Comparison of ENCODE assay signal across 2 cellular contexts in the genomic region with DNA sequence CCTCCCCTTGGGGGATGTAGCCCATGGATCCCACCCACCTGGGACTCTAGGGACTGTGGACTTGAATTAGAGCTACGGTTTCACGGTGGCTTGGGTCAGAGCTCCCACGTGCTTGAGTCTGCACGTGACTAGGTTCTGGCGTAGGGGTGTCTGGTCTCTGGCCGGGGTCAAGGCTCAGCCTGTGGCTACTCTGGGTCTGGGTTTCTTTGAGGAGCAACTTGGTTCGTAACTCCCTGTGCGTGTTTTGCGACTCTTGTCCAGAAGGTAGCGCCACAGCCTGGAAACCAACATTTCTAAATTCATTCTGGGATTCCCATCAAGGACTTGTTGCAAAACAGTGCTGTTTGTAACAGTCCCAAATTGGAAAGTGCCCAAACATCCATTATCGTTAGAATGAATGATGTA.
TF ChIP-seq lines count a peak whose summit lies in the region.

No MANE protein-coding gene starts in this region.

TF ChIP-seq in GM12878, 131 proteins besides CTCF, POLR2A, EP300 and RAD21:
- TF ChIP-seq SMC3 (IDR thresholded peaks at IDR 0.05; ENCODE audit: borderline replicate concordance, low read length) = no peak
- peak; percentile 40 to 69; a peak in 3 of 4 replicates for TF ChIP-seq BHLHE40 (IDR thresholded peaks at IDR 0.05; ENCODE audit: borderline replicate concordance in 1 of 2, low read depth in 2 of 2, low read length in 1 of 2)
- TF ChIP-seq, protein P1, sequence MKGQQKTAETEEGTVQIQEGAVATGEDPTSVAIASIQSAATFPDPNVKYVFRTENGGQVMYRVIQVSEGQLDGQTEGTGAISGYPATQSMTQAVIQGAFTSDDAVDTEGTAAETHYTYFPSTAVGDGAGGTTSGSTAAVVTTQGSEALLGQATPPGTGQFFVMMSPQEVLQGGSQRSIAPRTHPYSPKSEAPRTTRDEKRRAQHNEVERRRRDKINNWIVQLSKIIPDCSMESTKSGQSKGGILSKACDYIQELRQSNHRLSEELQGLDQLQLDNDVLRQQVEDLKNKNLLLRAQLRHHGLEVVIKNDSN (IDR thresholded peaks at IDR 0.05; ENCODE audit: borderline replicate concordance, extremely low read length, insufficient read depth, low read depth, low read length) = peak; percentile 39

TF ChIP-seq in SK-N-SH, 30 proteins besides CTCF, POLR2A, EP300 and RAD21:
- TF ChIP-seq YY1 (IDR thresholded peaks at IDR 0.05; ENCODE audit: low read depth) = no peak
- no peak for TF ChIP-seq CHD2 (IDR thresholded peaks at IDR 0.05; ENCODE audit: low read length, partially characterized antibody)
- TF ChIP-seq, protein P1 (IDR thresholded peaks at IDR 0.05; ENCODE audit: borderline replicate concordance, low read depth) = no peak
- TF ChIP-seq POLR2AphosphoS5 (IDR thresholded peaks at IDR 0.05; ENCODE audit: low read depth, low read length) = no peak
- TF ChIP-seq, protein P2, sequence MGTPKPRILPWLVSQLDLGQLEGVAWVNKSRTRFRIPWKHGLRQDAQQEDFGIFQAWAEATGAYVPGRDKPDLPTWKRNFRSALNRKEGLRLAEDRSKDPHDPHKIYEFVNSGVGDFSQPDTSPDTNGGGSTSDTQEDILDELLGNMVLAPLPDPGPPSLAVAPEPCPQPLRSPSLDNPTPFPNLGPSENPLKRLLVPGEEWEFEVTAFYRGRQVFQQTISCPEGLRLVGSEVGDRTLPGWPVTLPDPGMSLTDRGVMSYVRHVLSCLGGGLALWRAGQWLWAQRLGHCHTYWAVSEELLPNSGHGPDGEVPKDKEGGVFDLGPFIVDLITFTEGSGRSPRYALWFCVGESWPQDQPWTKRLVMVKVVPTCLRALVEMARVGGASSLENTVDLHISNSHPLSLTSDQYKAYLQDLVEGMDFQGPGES (IDR thresholded peaks at IDR 0.05; ENCODE audit: low read depth, low read length) = no peak
- TF ChIP-seq NRF1 (IDR thresholded peaks at IDR 0.05; ENCODE audit: low read depth, low read length) = no peak
- TF ChIP-seq SIN3A (IDR thresholded peaks at IDR 0.05; ENCODE audit: borderline replicate concordance, low read depth, low read length) = no peak
- no peak for TF ChIP-seq TCF12 (IDR thresholded peaks at IDR 0.05)
- no peak for TF ChIP-seq MEF2A (IDR thresholded peaks at IDR 0.05; ENCODE audit: borderline replicate concordance, low read depth)
- no peak for TF ChIP-seq GABPA (IDR thresholded peaks at IDR 0.05; ENCODE audit: low read depth)
- no peak for TF ChIP-seq MXI1 (IDR thresholded peaks at IDR 0.05; ENCODE audit: low read depth, low read length)
- TF ChIP-seq FOXJ3 (CRISPR knock-in tag; IDR thresholded peaks at IDR 0.05) = no peak
- no peak for TF ChIP-seq JUND (IDR thresholded peaks at IDR 0.05)
- no peak for TF ChIP-seq RFX5 (IDR thresholded peaks at IDR 0.05; ENCODE audit: low read length)
- no peak for TF ChIP-seq TAF1 (IDR thresholded peaks at IDR 0.05; ENCODE audit: borderline replicate concordance, low read depth, low read length)
- no peak for TF ChIP-seq MAX (IDR thresholded peaks at IDR 0.05; ENCODE audit: low read depth)
- no peak for TF ChIP-seq EZH2phosphoT487 (IDR thresholded peaks at IDR 0.05; ENCODE audit: borderline replicate concordance, low read depth)
- no peak for TF ChIP-seq USF2 (IDR thresholded peaks at IDR 0.05; ENCODE audit: borderline replicate concordance, low read depth, low read length)
- no peak for TF ChIP-seq RXRA (IDR thresholded peaks at IDR 0.05; ENCODE audit: borderline replicate concordance, low read depth)
- TF ChIP-seq FOXM1 (IDR thresholded peaks at IDR 0.05; ENCODE audit: low read depth) = no peak
